Comparison of ENCODE assay signal across 14 cellular contexts in the genomic region with DNA sequence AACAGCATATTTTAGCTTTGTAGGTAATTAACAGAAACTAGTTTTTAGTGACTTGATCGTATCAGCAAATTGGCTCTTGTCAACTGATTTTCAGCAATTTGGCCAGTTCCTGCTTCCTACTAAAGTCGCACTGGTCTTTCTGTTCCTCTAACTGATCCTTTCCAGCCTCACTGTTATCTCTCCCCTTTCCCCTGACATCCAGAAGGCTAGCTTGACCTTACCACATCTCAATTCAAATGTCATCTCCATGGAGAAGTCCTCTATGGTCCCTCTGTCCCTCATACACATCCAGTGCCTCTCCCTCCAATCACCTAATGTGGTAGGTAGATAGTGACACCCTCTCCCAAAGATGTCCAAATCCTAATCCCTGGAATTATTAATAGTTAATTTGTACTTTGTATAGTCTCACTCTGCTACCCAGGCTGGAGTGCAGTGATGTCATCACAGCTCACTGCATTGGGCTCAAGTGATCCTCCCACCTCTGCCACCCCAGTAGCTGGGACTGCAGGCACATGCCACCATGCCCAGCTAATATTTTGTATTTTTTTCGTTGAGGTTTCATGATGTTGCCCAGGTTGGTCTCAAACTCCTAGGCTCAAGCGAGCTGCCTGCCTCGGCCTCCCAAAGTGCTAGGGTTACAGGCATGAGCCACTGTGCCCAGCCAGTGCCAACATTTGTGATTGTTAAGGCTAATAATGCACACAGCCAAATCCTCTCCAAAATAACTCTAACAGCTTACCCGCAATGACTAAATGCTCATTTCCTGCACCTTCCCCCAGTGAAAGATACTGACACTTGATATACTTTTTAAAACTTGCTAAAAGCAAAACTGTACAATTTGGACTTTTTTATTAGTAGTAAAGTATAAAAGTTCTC. TPM values are rescaled to one million over a fixed set of nuclear protein-coding genes. Genes with fewer than 3 reads are reported as not detected.
DNase-seq lines count a peak whose midpoint lies in the region; ATAC-seq and TF ChIP-seq lines count a peak whose summit lies in the region.
"Had no signal": no experiment of that assay in that cellular context is flagged by ENCODE, and none has a peak within 500 bp of the region (broad histone marks: within the 10 kb centered on the region; RNA-seq: fewer than 3 reads in every experiment).

No MANE protein-coding gene starts in this region.

- no peak for DNase-seq in activated CD8-positive, alpha-beta memory T cell treated with anti-CD3 and anti-CD28 coated beads, Interleukin-2, amount 10 ng/mL, durations not matched to agents 7 days and 5 days
- no peak for DNase-seq in activated CD8-positive, alpha-beta memory T cell treated with anti-CD3 and anti-CD28 coated beads, Interleukin-2, amount 50 U/mL, for 48 hours
- DNase-seq in activated CD4-positive, alpha-beta memory T cell treated with anti-CD3 and anti-CD28 coated beads for 36 hours = no peak
- DNase-seq in psoas muscle (no peak), GOT3 (lab: John Stamatoyannopoulos, UW) (no peak), NCI-H2081 treated with DMSO at 0.1 percent for 48 hours (lab: John Stamatoyannopoulos, UW) (no peak), right atrium auricular region (ENCODE audit: low spot score) (no peak)
- DNase-seq: EL, KG1, naive B cell had no signal

- CTCF ChIA-PET in activated CD8-positive, alpha-beta memory T cell treated with anti-CD3 and anti-CD28 coated beads, Interleukin-2, amount 10 ng/mL, durations not matched to agents 7 days and 5 days (lab: Charles Lee) = interaction anchor here (0.7 to 2.5 kb wide), 10 partner anchors 9 to 389 kb away, joined by 3 to 30 read pairs (median 3); a partner anchor contains a TSS
- CTCF ChIA-PET in activated CD4-positive, alpha-beta memory T cell treated with anti-CD3 and anti-CD28 coated beads for 36 hours (lab: Charles Lee) = interaction anchor here (0.8 to 2.2 kb wide), 2 partner anchors 18 to 175 kb away, joined by 4 to 15 read pairs; no protein-coding TSS in a partner anchor

- H3K27me3 ChIP-seq in psoas muscle (ENCODE audit: insufficient read depth in 3 of 3, low read length in 2 of 3) (no peaks in the 10 kb centered on the region), right atrium auricular region (no peaks in the 10 kb centered on the region)

- H3K36me3 ChIP-seq in psoas muscle (ENCODE audit: insufficient read depth in 1 of 2, low read depth in 1 of 2) (no peaks in the 10 kb centered on the region), right atrium auricular region (no peaks in the 10 kb centered on the region)

- 54 to 77% (median 55%) methylated on average over 6 of the region's 6 CpGs for WGBS in psoas muscle, 3 donors

- peak overlapping the region; percentile 69 for H3K27ac ChIP-seq in psoas muscle
- no peak overlapping the region for H3K27ac ChIP-seq in right atrium auricular region
- H3K27ac ChIP-seq: coronary artery had no signal

- peak overlapping the region; percentile 85 for H3K27ac Mint-ChIP-seq in activated CD8-positive, alpha-beta memory T cell treated with anti-CD3 and anti-CD28 coated beads, Interleukin-2, amount 10 ng/mL, durations not matched to agents 7 days and 5 days
- H3K27ac Mint-ChIP-seq in activated CD4-positive, alpha-beta memory T cell treated with anti-CD3 and anti-CD28 coated beads for 36 hours = peak overlapping the region; percentile 24
- H3K27ac Mint-ChIP-seq: GM23338 had no signal

- H3K4me1 ChIP-seq in psoas muscle (peaks cover 26% of the 10 kb centered on the region), right atrium auricular region (no peaks in the 10 kb centered on the region)

- no peaks in the 10 kb centered on the region for H3K9me3 ChIP-seq in psoas muscle
- no peaks in the 10 kb centered on the region for H3K9me3 ChIP-seq in right atrium auricular region

- no peak for TF ChIP-seq CTCF in psoas muscle (IDR thresholded peaks at IDR 0.05)
- no peak for TF ChIP-seq CTCF in right atrium auricular region (IDR thresholded peaks at IDR 0.05)

- POLR2A ChIA-PET in activated CD4-positive, alpha-beta memory T cell treated with anti-CD3 and anti-CD28 coated beads for 36 hours (lab: Charles Lee) = no interaction called here

- no peaks in the 10 kb centered on the region for H3K9me3 Mint-ChIP-seq in activated CD8-positive, alpha-beta memory T cell treated with anti-CD3 and anti-CD28 coated beads, Interleukin-2, amount 10 ng/mL, durations not matched to agents 7 days and 5 days (ENCODE audit: low read depth)
- no peaks in the 10 kb centered on the region for H3K9me3 Mint-ChIP-seq in activated CD4-positive, alpha-beta memory T cell treated with anti-CD3 and anti-CD28 coated beads for 36 hours
- H3K9me3 Mint-ChIP-seq: GM23338, naive B cell had no signal

- ATAC-seq in activated CD8-positive, alpha-beta memory T cell treated with anti-CD3 and anti-CD28 coated beads, Interleukin-2, amount 10 ng/mL, durations not matched to agents 7 days and 5 days = peak; percentile 86
- peak; percentile 44 for ATAC-seq in HG02798 (IDR thresholded peaks at IDR 0.05; ENCODE audit: poor library complexity, unreplicated experiment)
- ATAC-seq in psoas muscle = peak; percentile 37 to 59 (median 50)
- ATAC-seq: GM23338 had no signal

- peak overlapping the region; percentile 20 for H3K4me3 Mint-ChIP-seq in activated CD8-positive, alpha-beta memory T cell treated with anti-CD3 and anti-CD28 coated beads, Interleukin-2, amount 10 ng/mL, durations not matched to agents 7 days and 5 days
- H3K4me3 Mint-ChIP-seq in activated CD4-positive, alpha-beta memory T cell treated with anti-CD3 and anti-CD28 coated beads for 36 hours = no peak overlapping the region
- H3K4me3 Mint-ChIP-seq: GM23338, naive B cell had no signal

- no peaks in the 10 kb centered on the region for H3K36me3 Mint-ChIP-seq in activated CD8-positive, alpha-beta memory T cell treated with anti-CD3 and anti-CD28 coated beads, Interleukin-2, amount 10 ng/mL, durations not matched to agents 7 days and 5 days
- no peaks in the 10 kb centered on the region for H3K36me3 Mint-ChIP-seq in activated CD4-positive, alpha-beta memory T cell treated with anti-CD3 and anti-CD28 coated beads for 36 hours
- H3K36me3 Mint-ChIP-seq: naive B cell had no signal

- no peaks in the 10 kb centered on the region for H3K27me3 Mint-ChIP-seq in activated CD8-positive, alpha-beta memory T cell treated with anti-CD3 and anti-CD28 coated beads, Interleukin-2, amount 10 ng/mL, durations not matched to agents 7 days and 5 days
- no peaks in the 10 kb centered on the region for H3K27me3 Mint-ChIP-seq in activated CD4-positive, alpha-beta memory T cell treated with anti-CD3 and anti-CD28 coated beads for 36 hours
- H3K27me3 Mint-ChIP-seq: naive B cell had no signal

- intact Hi-C loops in activated CD4-positive, alpha-beta memory T cell treated with anti-CD3 and anti-CD28 coated beads for 36 hours (cut with micrococcal nuclease) = loop anchor here (1.0 kb wide), 1 partner anchor 13 kb away; no protein-coding TSS in a partner anchor
- intact Hi-C loops in psoas muscle (cut with DNase I) = no loop called here

- H3K4me1 Mint-ChIP-seq in activated CD8-positive, alpha-beta memory T cell treated with anti-CD3 and anti-CD28 coated beads, Interleukin-2, amount 10 ng/mL, durations not matched to agents 7 days and 5 days = peaks cover 29% of the 10 kb centered on the region
- peaks cover 41% of the 10 kb centered on the region for H3K4me1 Mint-ChIP-seq in activated CD4-positive, alpha-beta memory T cell treated with anti-CD3 and anti-CD28 coated beads for 36 hours (ENCODE audit: low read depth)
- H3K4me1 Mint-ChIP-seq: GM23338 had no signal

- H3K4me3 ChIP-seq in psoas muscle = no peak overlapping the region
- no peak overlapping the region for H3K4me3 ChIP-seq in right atrium auricular region
- H3K4me3 ChIP-seq: coronary artery, GM23338, skin epidermis had no signal

RNA-seq across cellular contexts. Expression of a gene that starts 16.9 kb away (rescaled TPM):
- total RNA-seq in activated CD8-positive, alpha-beta memory T cell treated with anti-CD3 and anti-CD28 coated beads, Interleukin-2, amount 10 ng/mL, durations not matched to agents 7 days and 5 days = 10 to 100 TPM in 1 of 2 experiments, 1 to 10 TPM in 1; 4.1 to 16.1 TPM
- 10 to 100 TPM; 13.5 to 15.2 TPM for total RNA-seq in activated CD4-positive, alpha-beta memory T cell treated with anti-CD3 and anti-CD28 coated beads for 36 hours
- 10 to 100 TPM in 2 of 4 donors, 1 to 10 TPM in 2; 3.5 to 18.8 (median 10.7) TPM for total RNA-seq in psoas muscle
- polyA plus RNA-seq in psoas muscle = 10 to 100 TPM in 1 of 3 donors, 1 to 10 TPM in 1, under 1 TPM in 1; 0.48 to 13.2 (median 6.1) TPM
- total RNA-seq in right atrium auricular region = 1 to 10 TPM; 3.4 to 3.9 TPM

RNA-seq across cellular contexts. Expression of a gene that starts 42.9 kb away (rescaled TPM):
- total RNA-seq in activated CD8-positive, alpha-beta memory T cell treated with anti-CD3 and anti-CD28 coated beads, Interleukin-2, amount 10 ng/mL, durations not matched to agents 7 days and 5 days = 100 to 1,000 TPM; 341 to 485 TPM
- total RNA-seq in activated CD4-positive, alpha-beta memory T cell treated with anti-CD3 and anti-CD28 coated beads for 36 hours = 100 to 1,000 TPM; 442 to 447 TPM
- total RNA-seq in psoas muscle (1,000 to 10,000 TPM in 1 of 4 donors, 100 to 1,000 TPM in 3; 654 to 1,102 (median 753) TPM), right atrium auricular region (1,000 to 10,000 TPM in 1 of 2 donors, 100 to 1,000 TPM in 1; 785 to 1,543 TPM)
- 100 to 1,000 TPM; 754 to 939 (median 892) TPM for polyA plus RNA-seq in psoas muscle

RNA-seq across cellular contexts. Expression of a gene that starts 49.0 kb away (rescaled TPM):
- total RNA-seq in activated CD8-positive, alpha-beta memory T cell treated with anti-CD3 and anti-CD28 coated beads, Interleukin-2, amount 10 ng/mL, durations not matched to agents 7 days and 5 days = 10 to 100 TPM; 57.4 to 59.2 TPM
- total RNA-seq in activated CD4-positive, alpha-beta memory T cell treated with anti-CD3 and anti-CD28 coated beads for 36 hours = 10 to 100 TPM; 57.4 to 65.5 TPM
- 1 to 10 TPM; 2.8 to 7.5 (median 4.8) TPM for total RNA-seq in psoas muscle
- polyA plus RNA-seq in psoas muscle = 10 to 100 TPM in 1 of 3 donors, 1 to 10 TPM in 2; 6.3 to 16.3 (median 9.0) TPM
- total RNA-seq in right atrium auricular region = 10 to 100 TPM; 12.5 to 16.8 TPM
